11 cellular contexts compared by ENCODE assay signal in the genomic region with DNA sequence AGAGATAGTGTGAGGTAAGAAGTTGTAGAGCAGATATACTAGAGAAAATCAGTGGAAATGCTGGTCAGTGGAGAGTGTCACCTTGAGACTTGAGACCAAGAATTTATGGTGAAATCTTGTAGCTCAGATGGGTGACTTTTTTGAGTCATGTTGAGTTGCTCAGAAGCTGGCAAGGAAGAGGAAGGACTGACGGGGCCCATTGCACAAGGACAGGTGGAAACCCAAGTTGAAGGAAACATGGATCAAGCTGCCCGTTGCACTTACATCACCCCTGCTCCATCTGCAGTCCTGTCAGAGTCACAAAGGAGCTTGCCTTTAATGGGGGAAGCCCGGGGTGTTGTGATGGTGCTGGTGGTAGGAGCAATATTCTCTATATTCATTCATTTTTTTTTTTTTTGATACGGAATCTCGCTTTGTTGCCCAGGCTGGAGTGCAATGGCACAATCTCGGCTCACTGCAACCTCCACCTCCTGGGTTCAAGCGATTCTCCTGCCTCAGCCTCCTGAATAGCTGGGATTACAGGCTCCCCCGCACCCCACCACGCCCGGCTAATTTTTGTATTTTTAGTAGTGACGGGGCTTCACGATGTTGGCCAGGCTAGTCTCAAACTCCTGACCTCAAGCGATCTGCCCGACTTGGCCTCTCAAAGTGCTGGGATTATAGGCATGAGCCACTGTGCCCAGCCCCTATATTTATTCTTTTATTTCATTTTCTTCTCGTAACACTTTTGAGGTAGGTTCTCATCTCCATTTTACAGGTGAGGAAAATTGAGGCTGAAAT. TPM values are rescaled to one million over a fixed set of nuclear protein-coding genes. Genes with fewer than 3 reads are reported as not detected.
A peak's percentile ranks its signal among the peaks of the same experiment; 100 is the strongest.
DNase-seq lines count a peak whose midpoint lies in the region; ATAC-seq and TF ChIP-seq lines count a peak whose summit lies in the region.
"Had no signal": no experiment of that assay in that cellular context is flagged by ENCODE, and none has a peak within 500 bp of the region (broad histone marks: within the 10 kb centered on the region; RNA-seq: fewer than 3 reads in every experiment).

No MANE protein-coding gene starts in this region.

- intact Hi-C loops in activated naive CD4-positive, alpha-beta T cell treated with anti-CD3 and anti-CD28 coated beads for 36 hours (cut with micrococcal nuclease) = loop anchor here (1.0 kb wide), 3 partner anchors 9 to 23 kb away; no protein-coding TSS in a partner anchor

- H3K79me2 ChIP-seq in OCI-LY1 (ENCODE audit: insufficient read depth, low read length) = peaks cover 25% of the 10 kb centered on the region

- no peaks in the 10 kb centered on the region for H3K9me3 Mint-ChIP-seq in activated naive CD4-positive, alpha-beta T cell treated with anti-CD3 and anti-CD28 coated beads for 36 hours
- H3K9me3 Mint-ChIP-seq in central memory CD8-positive, alpha-beta T cell = no peaks in the 10 kb centered on the region

- DNase-seq in activated naive CD4-positive, alpha-beta T cell treated with anti-CD3 and anti-CD28 coated beads for 36 hours = peak; percentile 47
- DNase-seq in activated naive CD4-positive, alpha-beta T cell treated with Interleukin-2 at 50 U/mL for 16 hours = no peak
- DNase-seq in central memory CD8-positive, alpha-beta T cell (ENCODE audit: low spot score in 2 of 2) = no peak
- no peak for DNase-seq in stimulated activated naive CD8-positive, alpha-beta T cell treated with anti-CD3 and anti-CD28 coated beads, Interleukin-15, Interleukin-2, amounts not matched to agents 100 U/mL and 50 U/mL, for 24 hours
- DNase-seq in NCI-H774 (lab: John Stamatoyannopoulos, UW) = no peak
- no peak for DNase-seq in NCI-H146 treated with DMSO at 0.1 percent for 48 hours (lab: John Stamatoyannopoulos, UW; ENCODE audit: unreplicated experiment)
- no peak for DNase-seq in COLO668 (lab: John Stamatoyannopoulos, UW; ENCODE audit: unreplicated experiment)
- DNase-seq: endodermal cell had no signal

- H3K9me2 ChIP-seq in OCI-LY1 (ENCODE audit: low read depth, low read length) = no peaks in the 10 kb centered on the region

- H3K27me3 Mint-ChIP-seq in activated naive CD4-positive, alpha-beta T cell treated with anti-CD3 and anti-CD28 coated beads for 36 hours (ENCODE audit: low read depth) = no peaks in the 10 kb centered on the region
- no peaks in the 10 kb centered on the region for H3K27me3 Mint-ChIP-seq in central memory CD8-positive, alpha-beta T cell

- peak overlapping the region; percentile 22 for H3K4me3 ChIP-seq in OCI-LY1 (ENCODE audit: low read depth, low read length, poor library complexity, severe bottlenecking)
- H3K4me3 ChIP-seq: right atrium auricular region had no signal

- peak overlapping the region; percentile 37 for H3K27ac Mint-ChIP-seq in activated naive CD4-positive, alpha-beta T cell treated with anti-CD3 and anti-CD28 coated beads for 36 hours
- H3K27ac Mint-ChIP-seq in central memory CD8-positive, alpha-beta T cell (ENCODE audit: low read depth) = peak overlapping the region; percentile 88

- CTCF ChIA-PET in activated naive CD4-positive, alpha-beta T cell treated with anti-CD3 and anti-CD28 coated beads for 36 hours (lab: Charles Lee) = interaction anchor here (0.6 to 0.9 kb wide), 3 partner anchors 30 to 37 kb away, joined by 3 to 5 read pairs (median 5); partner anchors contain the start of gene GPR18

- H3K4me1 Mint-ChIP-seq in activated naive CD4-positive, alpha-beta T cell treated with anti-CD3 and anti-CD28 coated beads for 36 hours (ENCODE audit: low read depth) = peaks cover 79% of the 10 kb centered on the region
- peaks cover 71% of the 10 kb centered on the region for H3K4me1 Mint-ChIP-seq in central memory CD8-positive, alpha-beta T cell

- peaks cover 1% of the 10 kb centered on the region for H3K9me3 ChIP-seq in OCI-LY1 (ENCODE audit: low read length)

- H3K27ac ChIP-seq in OCI-LY1 (ENCODE audit: low read depth, low read length, poor library complexity, severe bottlenecking) = peak overlapping the region; percentile 74

- no peak overlapping the region for H3K9ac ChIP-seq in OCI-LY1 (ENCODE audit: low read length)

- peaks cover 9% of the 10 kb centered on the region for H3K36me3 ChIP-seq in OCI-LY1 (ENCODE audit: insufficient read depth, low read length)
- H3K36me3 ChIP-seq: right atrium auricular region had no signal

- no peak overlapping the region for H2AFZ ChIP-seq in OCI-LY1 (ENCODE audit: low read length)

- H3K4me3 Mint-ChIP-seq in activated naive CD4-positive, alpha-beta T cell treated with anti-CD3 and anti-CD28 coated beads for 36 hours = no peak overlapping the region
- peak overlapping the region; percentile 77 for H3K4me3 Mint-ChIP-seq in central memory CD8-positive, alpha-beta T cell
- H3K4me3 Mint-ChIP-seq: endodermal cell had no signal

- H3F3A ChIP-seq in OCI-LY1 (ENCODE audit: insufficient read depth, low read length) = no peaks in the 10 kb centered on the region

- peaks cover 80% of the 10 kb centered on the region for H3K4me1 ChIP-seq in OCI-LY1 (ENCODE audit: insufficient read depth, low read length, severe bottlenecking)

- 0 out of 2 replicates have a peak, but pooled peaks cover 4% of the 10 kb centered on the region for H3K27me3 ChIP-seq in OCI-LY1 (ENCODE audit: insufficient read depth, low read length)
- H3K27me3 ChIP-seq: right atrium auricular region had no signal

- no peaks in the 10 kb centered on the region for H3K36me3 Mint-ChIP-seq in activated naive CD4-positive, alpha-beta T cell treated with anti-CD3 and anti-CD28 coated beads for 36 hours (ENCODE audit: low read depth)
- peaks cover 2% of the 10 kb centered on the region for H3K36me3 Mint-ChIP-seq in central memory CD8-positive, alpha-beta T cell (ENCODE audit: insufficient read depth)

- ATAC-seq in central memory CD8-positive, alpha-beta T cell (replicated peaks; ENCODE audit: extremely low read depth, poor library complexity, severe bottlenecking) = no peak
- peak; percentile 6 for ATAC-seq in stimulated activated naive CD8-positive, alpha-beta T cell treated with anti-CD3 and anti-CD28 coated beads, Interleukin-15, Interleukin-2, amounts not matched to agents 100 U/mL and 50 U/mL, for 24 hours

- peaks cover 4% of the 10 kb centered on the region; the same call in 1 of the 2 replicates for H4K20me1 ChIP-seq in OCI-LY1 (ENCODE audit: insufficient read depth, low read length)

- TF ChIP-seq CTCF in OCI-LY1 (IDR thresholded peaks at IDR 0.05; ENCODE audit: low read length) = no peak

- H3K4me2 ChIP-seq in OCI-LY1 (ENCODE audit: low read length) = peak overlapping the region; percentile 65

RNA-seq across cellular contexts. Expression of gene UBAC2, which starts 27.4 kb away (rescaled TPM):
- 10 to 100 TPM; 43.4 to 44.9 TPM for total RNA-seq in activated naive CD4-positive, alpha-beta T cell treated with anti-CD3 and anti-CD28 coated beads for 36 hours

RNA-seq across cellular contexts. Expression of gene GPR18, which starts 30.1 kb away (rescaled TPM):
- total RNA-seq in activated naive CD4-positive, alpha-beta T cell treated with anti-CD3 and anti-CD28 coated beads for 36 hours = 1 to 10 TPM; 2.4 TPM
- total RNA-seq: endodermal cell, kidney epithelial cell had no signal
